In the genomic region with DNA sequence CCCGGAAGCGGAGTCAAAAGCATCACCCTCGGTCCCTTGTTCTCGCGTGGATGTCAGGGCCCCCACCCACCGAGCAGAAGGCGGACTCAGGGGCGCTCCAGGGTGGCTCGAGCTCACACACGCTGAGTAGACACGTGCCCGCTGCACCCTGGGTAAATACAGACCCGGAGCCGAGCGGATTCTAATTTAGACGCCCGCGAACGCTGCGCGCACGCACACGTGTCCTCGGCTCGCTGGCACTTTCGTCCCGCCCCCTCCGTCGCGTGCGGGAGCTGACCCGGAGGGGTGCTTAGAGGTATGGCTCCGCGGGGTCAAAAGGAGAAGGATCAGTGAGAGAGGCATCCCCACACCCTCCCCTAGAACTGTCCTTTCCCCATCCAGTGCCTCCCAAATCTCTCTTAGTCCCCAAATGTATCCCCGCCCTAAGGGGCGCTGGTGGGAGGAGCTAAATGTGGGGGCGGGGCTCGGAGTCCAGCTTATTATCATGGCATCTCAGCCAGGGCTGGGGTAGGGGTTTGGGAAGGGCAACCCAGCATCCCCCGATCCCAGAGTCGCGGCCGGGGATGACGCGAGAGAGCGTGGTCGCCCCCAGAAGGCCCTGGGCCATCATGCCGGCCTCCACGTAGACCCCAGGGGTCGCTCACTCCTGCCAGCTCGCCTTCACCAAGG, we compare ENCODE assay signal across 6 cellular contexts. TPM values are rescaled to one million over a fixed set of nuclear protein-coding genes. Genes with fewer than 3 reads are reported as not detected.
DNase-seq lines count a peak whose midpoint lies in the region; ATAC-seq and TF ChIP-seq lines count a peak whose summit lies in the region.

No MANE protein-coding gene starts in this region.

- H3K4me1 ChIP-seq in BLaER1 treated with 17β-estradiol and CSF1 and Interleukin-3, amounts not matched to agents 10 nM and 100 nM = peaks cover 80 to 100% (median 89%) of the 10 kb centered on the region in 10 experiments
- H3K4me1 ChIP-seq in fibroblast of lung (ENCODE audit: control insufficient read depth, extremely low read depth, insufficient read depth, low read length) = peaks cover 10% of the 10 kb centered on the region

- peak overlapping the region; percentile 83 to 96 (median 88) for H3K4me2 ChIP-seq in BLaER1 treated with 17β-estradiol and CSF1 and Interleukin-3, amounts not matched to agents 10 nM and 100 nM
- H3K4me2 ChIP-seq in fibroblast of lung (ENCODE audit: extremely low read depth, insufficient read depth, low read length) = peak overlapping the region; percentile 69

- peak; percentile 68 to 77 for ATAC-seq in activated CD4-positive, CD25-positive, alpha-beta regulatory T cell treated with anti-CD3 and anti-CD28 coated beads, Interleukin-2, amount 50 U/mL, for 24 hours
- ATAC-seq in HG03432 (IDR thresholded peaks at IDR 0.05; ENCODE audit: unreplicated experiment) = no peak

- peaks cover 23 to 77% (median 35%) of the 10 kb centered on the region in 11 experiments for H4K20me1 ChIP-seq in BLaER1 treated with 17β-estradiol and CSF1 and Interleukin-3, amounts not matched to agents 10 nM and 100 nM
- H4K20me1 ChIP-seq in fibroblast of lung (ENCODE audit: control insufficient read depth, extremely low read depth, insufficient read depth, low read length) = no peaks in the 10 kb centered on the region

- peaks cover 0 to 21% (median 4%) of the 10 kb centered on the region in 11 experiments; a peak in 8 of 22 replicates for H3K9me3 ChIP-seq in BLaER1 treated with 17β-estradiol and CSF1 and Interleukin-3, amounts not matched to agents 10 nM and 100 nM (replicated peaks in 1 of 11)
- no peaks in the 10 kb centered on the region for H3K9me3 ChIP-seq in fibroblast of lung (ENCODE audit: control insufficient read depth, insufficient read depth, low read depth, low read length)

- TF ChIP-seq CTCF in LNCaP clone FGC (IDR thresholded peaks at IDR 0.05; ENCODE audit: control insufficient read depth, extremely low read depth, insufficient read depth) = no peak
- no peak for TF ChIP-seq CTCF in fibroblast of lung (conservative IDR thresholded peaks at IDR 0.05 in 1 of 2, IDR thresholded peaks at IDR 0.05 in 1 of 2; ENCODE audit: low read depth in 1 of 2, low read length in 2 of 2)

- peaks cover 69 to 82% (median 78%) of the 10 kb centered on the region in 11 experiments for H3K27me3 ChIP-seq in BLaER1 treated with 17β-estradiol and CSF1 and Interleukin-3, amounts not matched to agents 10 nM and 100 nM
- peaks cover 41% of the 10 kb centered on the region for H3K27me3 ChIP-seq in fibroblast of lung (ENCODE audit: control insufficient read depth, insufficient read depth, low read length)

- peaks cover 15 to 21% (median 18%) of the 10 kb centered on the region in 11 experiments for H3K36me3 ChIP-seq in BLaER1 treated with 17β-estradiol and CSF1 and Interleukin-3, amounts not matched to agents 10 nM and 100 nM
- no peaks in the 10 kb centered on the region for H3K36me3 ChIP-seq in fibroblast of lung (ENCODE audit: control insufficient read depth, insufficient read depth, low read length)

- DNase-seq in LNCaP clone FGC (ENCODE audit: low read depth) = no peak
- DNase-seq in fibroblast of lung (ENCODE audit: low read depth in 2 of 2) = peak in 1 of 2 donors; percentile 33
- peak; percentile 60 to 61 for DNase-seq in stimulated activated CD4-positive, alpha-beta T cell treated with anti-CD3 and anti-CD28 coated beads, Interleukin-2, amount 100 ng/mL, for 48 hours

- no peaks in the 10 kb centered on the region for H3K79me2 ChIP-seq in fibroblast of lung (ENCODE audit: control insufficient read depth, insufficient read depth, low read length)

- no peak overlapping the region for H3K27ac ChIP-seq in BLaER1 treated with 17β-estradiol and CSF1 and Interleukin-3, amounts not matched to agents 10 nM and 100 nM
- H3K27ac ChIP-seq in fibroblast of lung (ENCODE audit: insufficient read depth, low read length) = no peak overlapping the region

- peak overlapping the region; percentile 12 for H2AFZ ChIP-seq in fibroblast of lung (ENCODE audit: low read length)

- peak overlapping the region in 4 of 11 experiments; percentile 12 to 30 (median 24); a peak in 3 of 22 replicates for H3K9ac ChIP-seq in BLaER1 treated with 17β-estradiol and CSF1 and Interleukin-3, amounts not matched to agents 10 nM and 100 nM
- H3K9ac ChIP-seq in fibroblast of lung (ENCODE audit: insufficient read depth, low read length) = no peak overlapping the region

- H3K4me3 ChIP-seq in BLaER1 treated with 17β-estradiol and CSF1 and Interleukin-3, amounts not matched to agents 10 nM and 100 nM = peak overlapping the region; percentile 38 to 67 (median 52)
- H3K4me3 ChIP-seq in LNCaP clone FGC (ENCODE audit: low read depth, low read length) = peak overlapping the region; percentile 37
- peak overlapping the region; percentile 1 to 57 (median 21) for H3K4me3 ChIP-seq in fibroblast of lung (replicated peaks in 1 of 4; ENCODE audit: control extremely low read depth in 1 of 4, insufficient read depth in 1 of 4, low read depth in 3 of 4, low read length in 4 of 4)

RNA-seq across cellular contexts. Expression of gene ICAM5, which starts 0.5 kb away (rescaled TPM):
- total RNA-seq in fibroblast of lung = 1.8 and 2.5 TPM in 2 replicates
- polyA plus RNA-seq in fibroblast of lung = 0.47 and 0.55 TPM in 2 replicates
- polyA plus RNA-seq in fibroblast of lung (2012) = 0.78 and 0.97 TPM in 2 replicates
- polyA minus RNA-seq in fibroblast of lung (ENCODE audit: low replicate concordance) = 0.07 and 1.2 TPM in 2 replicates

RNA-seq across cellular contexts. Expression of gene ICAM4, which starts 2.5 kb away (rescaled TPM):
- total RNA-seq in fibroblast of lung = 1.8 and 4.1 TPM in 2 replicates
- 0.42 and 0.58 TPM in 2 replicates for polyA plus RNA-seq in fibroblast of lung
- polyA plus RNA-seq in fibroblast of lung (2012) = 0.61 and 0.83 TPM in 2 replicates
- not detected in 2 replicates for polyA minus RNA-seq in fibroblast of lung (ENCODE audit: low replicate concordance)

RNA-seq across cellular contexts. Expression of gene ICAM1, which starts 18.4 kb away (rescaled TPM):
- 8.9 and 15.9 TPM in 2 replicates for total RNA-seq in fibroblast of lung
- 6.9 and 15.2 TPM in 2 replicates for polyA plus RNA-seq in fibroblast of lung
- polyA plus RNA-seq in fibroblast of lung (2012) = 5.6 and 12.0 TPM in 2 replicates
- polyA minus RNA-seq in fibroblast of lung (ENCODE audit: low replicate concordance) = 11.0 and 23.5 TPM in 2 replicates

RNA-seq across cellular contexts. Expression of gene ZGLP1, which starts 20.3 kb away (rescaled TPM):
- total RNA-seq in fibroblast of lung = 0.51 and 0.66 TPM in 2 replicates
- polyA plus RNA-seq in fibroblast of lung = 0.35 TPM in 2 replicates
- polyA plus RNA-seq in fibroblast of lung (2012) = 0.55 and 0.67 TPM in 2 replicates
- 0.19 and 2.5 TPM in 2 replicates for polyA minus RNA-seq in fibroblast of lung (ENCODE audit: low replicate concordance)

RNA-seq across cellular contexts. Expression of gene FDX2, which starts 26.5 kb away (rescaled TPM):
- total RNA-seq in fibroblast of lung = 14.1 and 21.0 TPM in 2 replicates
- 14.0 and 20.8 TPM in 2 replicates for polyA plus RNA-seq in fibroblast of lung
- polyA plus RNA-seq in fibroblast of lung (2012) = 30.3 and 48.1 TPM in 2 replicates
- polyA minus RNA-seq in fibroblast of lung (ENCODE audit: low replicate concordance) = 22.7 and 43.9 TPM in 2 replicates
